Comparison of ENCODE assay signal across 18 cellular contexts in genomic region chr10:102404361-102405107, GRCh38. TPM values are rescaled to one million over a fixed set of nuclear protein-coding genes. Genes with fewer than 3 reads are reported as not detected.
DNase-seq lines count a peak whose midpoint lies in the region; ATAC-seq and TF ChIP-seq lines count a peak whose summit lies in the region.
"Had no signal": no experiment of that assay in that cellular context is flagged by ENCODE, and none has a peak within 500 bp of the region (broad histone marks: within the 10 kb centered on the region; RNA-seq: fewer than 3 reads in every experiment).

No MANE protein-coding gene starts in this region.

- no peak overlapping the region for H2BK120ac ChIP-seq in neuronal stem cell (ENCODE audit: low read depth, low read length)

- no peak overlapping the region for H3K23ac ChIP-seq in neuronal stem cell (ENCODE audit: low read depth, low read length, poor library complexity)

- no peak overlapping the region for H2AK5ac ChIP-seq in neuronal stem cell (ENCODE audit: low read depth, low read length)

- H3K4me2 ChIP-seq in neuronal stem cell (ENCODE audit: insufficient read depth, low read length, poor library complexity, severe bottlenecking): no peak overlapping the region
- no peak overlapping the region for H3K4me2 ChIP-seq in Karpas-422 (ENCODE audit: low read depth, low read length, poor library complexity, severe bottlenecking)
- H3K4me2 ChIP-seq: smooth muscle cell had no signal

- H4K8ac ChIP-seq in neuronal stem cell (ENCODE audit: low read depth, low read length): no peak overlapping the region

- H3K9me2 ChIP-seq in Karpas-422 (replicated peaks; ENCODE audit: insufficient read depth, low read length): no peaks in the 10 kb centered on the region

- peak; percentile 13 for DNase-seq in activated naive CD4-positive, alpha-beta T cell treated with anti-CD3 and anti-CD28 coated beads for 36 hours
- DNase-seq in activated naive CD4-positive, alpha-beta T cell (lab: John Stamatoyannopoulos, UW): no peak
- DNase-seq in T-helper 17 cell (no peak), neuronal stem cell (ENCODE audit: low spot score) (no peak), endothelial cell (ENCODE audit: low spot score) (no peak), Karpas-422 (no peak), natural killer cell (no peak), HK-2 (ENCODE audit: unreplicated experiment) (no peak)
- DNase-seq: NCI-H187, T1000 had no signal

- H3K27ac ChIP-seq in neuronal stem cell (replicated peaks; ENCODE audit: low read length) (no peak overlapping the region), Karpas-422 (ENCODE audit: low read length) (no peak overlapping the region)
- H3K27ac ChIP-seq: tibial nerve had no signal

- H2AFZ ChIP-seq in neuronal stem cell (ENCODE audit: low read length) (no peak overlapping the region), Karpas-422 (ENCODE audit: low read length) (no peak overlapping the region)

- H3K9me3 ChIP-seq in T-helper 17 cell (ENCODE audit: control insufficient read depth, low read length, poor library complexity, severe bottlenecking) (no peaks in the 10 kb centered on the region), neuronal stem cell (replicated peaks in 1 of 2; ENCODE audit: control insufficient read depth in 2 of 2, insufficient read depth in 1 of 2, low read depth in 1 of 2, low read length in 2 of 2) (peaks cover 0 to 5% of the 10 kb centered on the region in 2 donors), Karpas-422 (ENCODE audit: low read length) (no peaks in the 10 kb centered on the region)
- H3K9me3 ChIP-seq: mucosa of descending colon, tibial nerve had no signal

- no peak overlapping the region for H3K4ac ChIP-seq in neuronal stem cell (ENCODE audit: low read length)

- intact Hi-C loops in activated naive CD4-positive, alpha-beta T cell treated with anti-CD3 and anti-CD28 coated beads for 36 hours (cut with micrococcal nuclease): no loop called here
- intact Hi-C loops in natural killer cell (cut with micrococcal nuclease): no loop called here

- H3K36me3 ChIP-seq in neuronal stem cell (replicated peaks in 1 of 2; ENCODE audit: control insufficient read depth in 2 of 2, insufficient read depth in 2 of 2, low read length in 2 of 2) (peaks cover 0 to 43% of the 10 kb centered on the region in 2 donors), Karpas-422 (ENCODE audit: insufficient read depth, low read length) (no peaks in the 10 kb centered on the region)

- H3K18ac ChIP-seq in neuronal stem cell (ENCODE audit: low read length): no peak overlapping the region

- H2BK15ac ChIP-seq in neuronal stem cell (ENCODE audit: low read length): no peak overlapping the region

- no CpG with 5 or more reads among the region's 17 CpGs for WGBS in neuronal stem cell (ENCODE audit: extremely low coverage in 2 of 2, insufficient read length in 2 of 2, insufficient replicate concordance in 1 of 2), 2 donors

- H3K79me1 ChIP-seq in neuronal stem cell (ENCODE audit: low read depth, low read length): no peaks in the 10 kb centered on the region

- CTCF ChIA-PET in activated naive CD4-positive, alpha-beta T cell treated with anti-CD3 and anti-CD28 coated beads for 36 hours (lab: Charles Lee): interaction anchor here (0.6 to 2.6 kb wide), 4 partner anchors 11 to 104 kb away, joined by 3 to 12 read pairs (median 4); partner anchors contain the start of gene FBXL15

- peak overlapping the region; percentile 44 for H3K9ac ChIP-seq in neuronal stem cell (ENCODE audit: low read depth, low read length, poor library complexity)
- H3K9ac ChIP-seq in Karpas-422 (ENCODE audit: low read length): no peak overlapping the region

- H3K4me1 ChIP-seq in neuronal stem cell (ENCODE audit: control insufficient read depth in 2 of 2, insufficient read depth in 1 of 2, low read depth in 1 of 2, low read length in 2 of 2): peaks cover 10 to 16% of the 10 kb centered on the region in 2 donors
- peaks cover 4% of the 10 kb centered on the region for H3K4me1 ChIP-seq in Karpas-422 (ENCODE audit: low read length)

- TF ChIP-seq CTCF in endothelial cell (IDR thresholded peaks at IDR 0.05; ENCODE audit: unreplicated experiment) (no peak), natural killer cell (IDR thresholded peaks at IDR 0.05) (no peak)

- H2BK5ac ChIP-seq in neuronal stem cell (ENCODE audit: low read length): no peak overlapping the region

- no peaks in the 10 kb centered on the region for H3K9me3 Mint-ChIP-seq in activated naive CD4-positive, alpha-beta T cell treated with anti-CD3 and anti-CD28 coated beads for 36 hours
- H3K9me3 Mint-ChIP-seq in endothelial cell (ENCODE audit: unreplicated experiment) (no peaks in the 10 kb centered on the region), natural killer cell (no peaks in the 10 kb centered on the region)
- H3K9me3 Mint-ChIP-seq: activated CD4-positive, alpha-beta memory T cell treated with anti-CD3 and anti-CD28 coated beads, Interleukin-2, amount 10 ng/mL, durations not matched to agents 7 days and 5 days; stimulated activated naive CD8-positive, alpha-beta T cell treated with anti-CD3 and anti-CD28 coated beads, Interleukin-15, amount 100 ng/mL, for 72 hours; WTC11 had no signal

- no peaks in the 10 kb centered on the region for H3K79me2 ChIP-seq in Karpas-422 (ENCODE audit: low read length)

- H3K4me3 Mint-ChIP-seq in activated naive CD4-positive, alpha-beta T cell treated with anti-CD3 and anti-CD28 coated beads for 36 hours: no peak overlapping the region
- peak overlapping the region; percentile 79 for H3K4me3 Mint-ChIP-seq in T-helper 17 cell
- H3K4me3 Mint-ChIP-seq in endothelial cell (ENCODE audit: unreplicated experiment): no peak overlapping the region
- H3K4me3 Mint-ChIP-seq in natural killer cell: no peak overlapping the region
- H3K4me3 Mint-ChIP-seq: activated CD4-positive, alpha-beta memory T cell treated with anti-CD3 and anti-CD28 coated beads, Interleukin-2, amount 10 ng/mL, durations not matched to agents 7 days and 5 days; activated naive CD8-positive, alpha-beta T cell; WTC11 had no signal

- peak overlapping the region; percentile 16 for H2BK12ac ChIP-seq in neuronal stem cell (ENCODE audit: low read length)

- H3K14ac ChIP-seq in neuronal stem cell (ENCODE audit: low read length): no peak overlapping the region

- peaks cover 27% of the 10 kb centered on the region for H3K36me3 Mint-ChIP-seq in activated naive CD4-positive, alpha-beta T cell treated with anti-CD3 and anti-CD28 coated beads for 36 hours (ENCODE audit: low read depth)
- H3K36me3 Mint-ChIP-seq in T-helper 17 cell (ENCODE audit: low read depth): peaks cover 5% of the 10 kb centered on the region
- H3K36me3 Mint-ChIP-seq in endothelial cell (ENCODE audit: low read depth, unreplicated experiment): peaks cover 7% of the 10 kb centered on the region
- H3K36me3 Mint-ChIP-seq in natural killer cell: no peaks in the 10 kb centered on the region
- H3K36me3 Mint-ChIP-seq: WTC11 had no signal

- H4K20me1 ChIP-seq in Karpas-422 (ENCODE audit: insufficient read depth, low read depth, low read length): no peaks in the 10 kb centered on the region

- peaks cover 28% of the 10 kb centered on the region for H3K4me1 Mint-ChIP-seq in activated naive CD4-positive, alpha-beta T cell treated with anti-CD3 and anti-CD28 coated beads for 36 hours (ENCODE audit: low read depth)
- peaks cover 31% of the 10 kb centered on the region for H3K4me1 Mint-ChIP-seq in T-helper 17 cell
- H3K4me1 Mint-ChIP-seq in endothelial cell (ENCODE audit: unreplicated experiment): peaks cover 7% of the 10 kb centered on the region
- H3K4me1 Mint-ChIP-seq in natural killer cell: peaks cover 2 to 14% of the 10 kb centered on the region in 2 donors

- H3K27me3 ChIP-seq in neuronal stem cell (ENCODE audit: control insufficient read depth in 3 of 3, insufficient read depth in 3 of 3, low read depth in 1 of 3, low read length in 3 of 3) (peaks cover 0 to 28% (median 14%) of the 10 kb centered on the region in 3 experiments), Karpas-422 (ENCODE audit: low read length) (no peaks in the 10 kb centered on the region)

- H3K4me3 ChIP-seq in neuronal stem cell (ENCODE audit: low read length in 2 of 2) (no peak overlapping the region), Karpas-422 (ENCODE audit: low read length) (no peak overlapping the region)
- H3K4me3 ChIP-seq: mucosa of descending colon, smooth muscle cell, tibial nerve had no signal

- ATAC-seq in T-helper 17 cell (peak; percentile 2), natural killer cell (no peak)

- H4K91ac ChIP-seq in neuronal stem cell (ENCODE audit: low read depth, low read length, poor library complexity): peak overlapping the region; percentile 53

- H3K27ac Mint-ChIP-seq in activated naive CD4-positive, alpha-beta T cell treated with anti-CD3 and anti-CD28 coated beads for 36 hours: peak overlapping the region; percentile 30
- H3K27ac Mint-ChIP-seq in T-helper 17 cell: peak overlapping the region; percentile 95
- no peak overlapping the region for H3K27ac Mint-ChIP-seq in endothelial cell (ENCODE audit: unreplicated experiment)
- H3K27ac Mint-ChIP-seq in natural killer cell: peak overlapping the region in 1 of 2 donors; percentile 69
- H3K27ac Mint-ChIP-seq: activated CD4-positive, alpha-beta memory T cell treated with anti-CD3 and anti-CD28 coated beads, Interleukin-2, amount 10 ng/mL, durations not matched to agents 7 days and 5 days; activated naive CD8-positive, alpha-beta T cell; WTC11 had no signal

- no peaks in the 10 kb centered on the region for H3K27me3 Mint-ChIP-seq in activated naive CD4-positive, alpha-beta T cell treated with anti-CD3 and anti-CD28 coated beads for 36 hours (ENCODE audit: low read depth)
- H3K27me3 Mint-ChIP-seq in T-helper 17 cell (peaks cover 15% of the 10 kb centered on the region), endothelial cell (ENCODE audit: unreplicated experiment) (peaks cover 32% of the 10 kb centered on the region), natural killer cell (ENCODE audit: low read depth in 2 of 2) (peaks cover 13 to 14% of the 10 kb centered on the region in 2 donors)
- H3K27me3 Mint-ChIP-seq: activated naive CD8-positive, alpha-beta T cell; stimulated activated naive CD8-positive, alpha-beta T cell treated with anti-CD3 and anti-CD28 coated beads, Interleukin-15, amount 100 ng/mL, for 72 hours had no signal

RNA-seq across cellular contexts. Expression of gene NFKB2, which starts 9.0 kb away (rescaled TPM):
- 100 to 1,000 TPM; 328 to 345 TPM for total RNA-seq in activated naive CD4-positive, alpha-beta T cell treated with anti-CD3 and anti-CD28 coated beads for 36 hours
- 100 to 1,000 TPM; 364 to 390 TPM for total RNA-seq in T-helper 17 cell
- 7.6 TPM for polyA plus RNA-seq in neuronal stem cell (2013, experiment 1 of 2)
- polyA plus RNA-seq in neuronal stem cell (2013, experiment 2 of 2): 8.2 TPM
- 14.2 TPM for total RNA-seq in endothelial cell (ENCODE audit: unreplicated experiment)
- 3.1 and 7.4 TPM in 2 replicates for total RNA-seq in Karpas-422 (2014; rRNA removed; shearing (Covaris generic); ENCODE audit: low replicate concordance)
- 100 to 1,000 TPM; 201 to 264 (median 246) TPM for total RNA-seq in natural killer cell

RNA-seq across cellular contexts. Expression of gene PSD, which starts 14.1 kb away (rescaled TPM):
- 1 to 10 TPM; 6.2 to 7.2 TPM for total RNA-seq in activated naive CD4-positive, alpha-beta T cell treated with anti-CD3 and anti-CD28 coated beads for 36 hours
- total RNA-seq in T-helper 17 cell (1 to 10 TPM; 2.9 to 5.1 TPM), endothelial cell (ENCODE audit: unreplicated experiment) (0.31 TPM), natural killer cell (1 to 10 TPM; 1.9 to 2.4 (median 2.1) TPM)
- polyA plus RNA-seq in neuronal stem cell (2013, experiment 1 of 2): 2.4 TPM
- 1.9 TPM for polyA plus RNA-seq in neuronal stem cell (2013, experiment 2 of 2)
- total RNA-seq in Karpas-422 (2014; rRNA removed; shearing (Covaris generic); ENCODE audit: low replicate concordance): 0.19 and 0.61 TPM in 2 replicates

RNA-seq across cellular contexts. Expression of gene FBXL15, which starts 16.1 kb away (rescaled TPM):
- total RNA-seq in activated naive CD4-positive, alpha-beta T cell treated with anti-CD3 and anti-CD28 coated beads for 36 hours: 10 to 100 TPM in 1 of 2 experiments, 1 to 10 TPM in 1; 9.9 to 10.8 TPM
- total RNA-seq in T-helper 17 cell: 10 to 100 TPM in 1 of 2 donors, 1 to 10 TPM in 1; 9.9 to 14.2 TPM
- 4.7 TPM for polyA plus RNA-seq in neuronal stem cell (2013, experiment 1 of 2)
- 4.8 TPM for polyA plus RNA-seq in neuronal stem cell (2013, experiment 2 of 2)
- 8.7 TPM for total RNA-seq in endothelial cell (ENCODE audit: unreplicated experiment)
- total RNA-seq in Karpas-422 (2014; rRNA removed; shearing (Covaris generic); ENCODE audit: low replicate concordance): 2.4 and 3.6 TPM in 2 replicates
- 10 to 100 TPM; 15.2 to 17.4 (median 15.5) TPM for total RNA-seq in natural killer cell

RNA-seq across cellular contexts. Expression of gene CUEDC2, which starts 27.8 kb away (rescaled TPM):
- 10 to 100 TPM; 63.3 to 64.4 TPM for total RNA-seq in activated naive CD4-positive, alpha-beta T cell treated with anti-CD3 and anti-CD28 coated beads for 36 hours
- total RNA-seq in T-helper 17 cell (10 to 100 TPM; 27.4 to 30.7 TPM), endothelial cell (ENCODE audit: unreplicated experiment) (72.9 TPM), natural killer cell (10 to 100 TPM; 35.0 to 43.0 (median 37.7) TPM)
- 114 TPM for polyA plus RNA-seq in neuronal stem cell (2013, experiment 1 of 2)
- polyA plus RNA-seq in neuronal stem cell (2013, experiment 2 of 2): 113 TPM
- 27.1 and 34.1 TPM in 2 replicates for total RNA-seq in Karpas-422 (2014; rRNA removed; shearing (Covaris generic); ENCODE audit: low replicate concordance)

RNA-seq across cellular contexts. Expression of gene C10orf95, which starts 46.8 kb away (rescaled TPM):
- under 1 TPM; 0.14 to 0.15 TPM for total RNA-seq in activated naive CD4-positive, alpha-beta T cell treated with anti-CD3 and anti-CD28 coated beads for 36 hours
- total RNA-seq in T-helper 17 cell (under 1 TPM in 1 of 2 donors, not detected in 1; 0.50 TPM), endothelial cell (ENCODE audit: unreplicated experiment) (0.18 TPM), natural killer cell (under 1 TPM; 0.25 to 0.41 (median 0.35) TPM)
- polyA plus RNA-seq in neuronal stem cell (2013, experiment 1 of 2): 0.10 TPM
- 0.18 TPM for polyA plus RNA-seq in neuronal stem cell (2013, experiment 2 of 2)
- total RNA-seq in Karpas-422 (2014; rRNA removed; shearing (Covaris generic); ENCODE audit: low replicate concordance): 0.78 TPM in 1 of 2 replicates, not detected in the other
- total RNA-seq: cerebellum, smooth muscle cell had no signal

Comparison
In these comparisons a context has a peak if more than half of its experiments do, and no peak if none do; other contexts are left out.
1. RNA of gene NFKB2, which starts 9.0 kb away (total RNA-seq): 364 to 390 TPM in T-helper 17 cell, 328 to 345 TPM in activated naive CD4-positive, alpha-beta T cell treated with anti-CD3 and anti-CD28 coated beads for 36 hours and 201 to 264 TPM in natural killer cell; 14.2 TPM in endothelial cell (single experiment) and 3.1 to 7.4 TPM in Karpas-422; every median in the first group is over 10 times any median in the second.